1 cellular context compared by ENCODE assay signal in the genomic region with DNA sequence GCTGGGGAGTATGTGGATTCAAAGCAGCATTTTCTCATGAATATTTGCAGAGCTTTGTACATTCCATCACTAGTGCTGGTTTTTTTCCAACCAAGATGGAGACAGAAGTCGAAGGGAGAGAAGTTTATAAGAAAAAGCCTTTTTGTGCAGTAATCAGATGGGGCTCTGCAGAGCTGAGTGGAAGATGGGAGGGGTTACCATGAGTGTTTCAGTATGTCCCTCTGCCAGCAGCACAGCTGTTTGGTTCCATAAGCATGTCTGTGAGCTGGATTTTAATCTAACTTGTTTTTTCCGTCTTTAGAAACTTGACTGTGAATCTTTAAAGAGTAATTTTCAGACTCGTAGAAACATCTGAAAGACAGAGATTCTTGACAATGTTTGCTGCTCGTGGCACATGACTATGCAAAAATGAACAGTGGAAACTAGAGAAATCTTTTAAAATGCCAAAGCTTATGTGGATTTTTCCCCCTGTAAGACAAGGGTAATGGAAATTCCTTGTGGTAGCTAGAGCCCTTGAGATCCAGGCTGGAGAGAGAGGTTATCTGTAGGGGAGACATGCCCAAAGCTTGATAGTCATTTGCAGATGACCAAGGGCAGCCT.
TF ChIP-seq lines count a peak whose summit lies in the region.

No MANE protein-coding gene starts in this region.

TF ChIP-seq in endothelial cell of umbilical vein, 7 proteins besides CTCF, POLR2A, EP300 and RAD21:
- TF ChIP-seq EZH2 (IDR thresholded peaks at IDR 0.05; ENCODE audit: borderline replicate concordance, low read depth, low read length, severe bottlenecking) (no peak), MAX (IDR thresholded peaks at IDR 0.05; ENCODE audit: insufficient read depth, insufficient read length) (no peak), GATA2 (IDR thresholded peaks at IDR 0.05; ENCODE audit: insufficient read depth, insufficient read length, low read depth, low read length) (no peak), JUN (IDR thresholded peaks at IDR 0.05; ENCODE audit: borderline replicate concordance, insufficient read depth, insufficient read length, low read depth) (no peak), FOS (IDR thresholded peaks at IDR 0.05; ENCODE audit: borderline replicate concordance, insufficient read depth, low read length) (no peak), POLR2AphosphoS5 (IDR thresholded peaks at IDR 0.05; ENCODE audit: insufficient read depth, low read depth, low read length) (no peak), MYC (IDR thresholded peaks at IDR 0.05; ENCODE audit: low read depth, low read length) (no peak)
